31 cellular contexts compared by ENCODE assay signal in genomic region chr18:2186967-2187366, GRCh38.
DNase-seq lines count a peak whose midpoint lies in the region; ATAC-seq and TF ChIP-seq lines count a peak whose summit lies in the region.
"Had no signal": no experiment of that assay in that cellular context is flagged by ENCODE, and none has a peak within 500 bp of the region (broad histone marks: within the 10 kb centered on the region; RNA-seq: fewer than 3 reads in every experiment).

No MANE protein-coding gene starts in this region.

- intact Hi-C loops in PC-3 (cut with micrococcal nuclease), result loop anchor here (2.0 to 5.0 kb wide), 2 partner anchors 40 to 70 kb away; no protein-coding TSS in a partner anchor

- POLR2A ChIA-PET in PC-3 (lab: Charles Lee; ENCODE audit: unreplicated experiment), result interaction anchor here (0.7 kb wide), 1 partner anchor 262 kb away, joined by 3 read pairs; no protein-coding TSS in a partner anchor

- TF ChIP-seq CTCF in LNCaP clone FGC (IDR thresholded peaks at IDR 0.05; ENCODE audit: control insufficient read depth, extremely low read depth, insufficient read depth) (no peak), PC-3 (conservative IDR thresholded peaks at IDR 0.05; ENCODE audit: low read depth, low read length) (no peak), osteoblast (IDR thresholded peaks at IDR 0.05; ENCODE audit: extremely low read depth, low read depth, low read length) (no peak)

- H3K4me1 ChIP-seq in PC-3 (ENCODE audit: insufficient read depth, low read length), result no peaks in the 10 kb centered on the region
- no peaks in the 10 kb centered on the region for H3K4me1 ChIP-seq in osteoblast (ENCODE audit: insufficient read depth, low read length)
- H3K4me1 ChIP-seq: A549; BE2C; BLaER1; BLaER1 treated with 17β-estradiol and CSF1 and Interleukin-3, amounts not matched to agents 10 nM and 100 nM; Caco-2 had no signal

- H3K4me3 ChIP-seq in LNCaP clone FGC (ENCODE audit: low read depth, low read length) (no peak overlapping the region), PC-3 (ENCODE audit: low read length) (no peak overlapping the region), osteoblast (ENCODE audit: insufficient read depth, low read length) (no peak overlapping the region)
- H3K4me3 ChIP-seq: A549; BLaER1; BLaER1 treated with 17β-estradiol and CSF1 and Interleukin-3, amounts not matched to agents 10 nM and 100 nM had no signal

- BruUV-seq in PC-3 (replicated peaks; lab: Mats Ljungman, UMichigan), result no TSS peak

- H3K27ac ChIP-seq in PC-3 (ENCODE audit: low read length), result no peak overlapping the region
- no peak overlapping the region for H3K27ac ChIP-seq in osteoblast (ENCODE audit: low read depth, low read length)
- H3K27ac ChIP-seq: 22Rv1; A549; BLaER1; BLaER1 treated with 17β-estradiol and CSF1 and Interleukin-3, amounts not matched to agents 10 nM and 100 nM; C4-2B had no signal

- H4K20me1 ChIP-seq in PC-3 (ENCODE audit: low read length), result no peaks in the 10 kb centered on the region
- no peaks in the 10 kb centered on the region for H4K20me1 ChIP-seq in osteoblast (ENCODE audit: insufficient read depth, low read length)
- H4K20me1 ChIP-seq: BLaER1; BLaER1 treated with 17β-estradiol and CSF1 and Interleukin-3, amounts not matched to agents 10 nM and 100 nM had no signal

- peak; percentile 90 for ATAC-seq in PC-3
- no peak for ATAC-seq in HG02885 (IDR thresholded peaks at IDR 0.05; ENCODE audit: poor library complexity, unreplicated experiment)
- ATAC-seq: A549; CD8-positive, alpha-beta T cell had no signal

- H3K9ac ChIP-seq in PC-3 (ENCODE audit: low read length), result no peak overlapping the region
- H3K9ac ChIP-seq: BLaER1; BLaER1 treated with 17β-estradiol and CSF1 and Interleukin-3, amounts not matched to agents 10 nM and 100 nM had no signal

- H3K36me3 ChIP-seq in PC-3 (ENCODE audit: low read depth, low read length), result no peaks in the 10 kb centered on the region
- H3K36me3 ChIP-seq in osteoblast (ENCODE audit: insufficient read depth, low read length), result no peaks in the 10 kb centered on the region
- H3K36me3 ChIP-seq: BE2C; BLaER1; BLaER1 treated with 17β-estradiol and CSF1 and Interleukin-3, amounts not matched to agents 10 nM and 100 nM had no signal

- no peak overlapping the region for H2AFZ ChIP-seq in PC-3 (ENCODE audit: low read length)
- no peak overlapping the region for H2AFZ ChIP-seq in osteoblast (ENCODE audit: low read length)

- DNase-seq in LNCaP clone FGC (ENCODE audit: low read depth) (peak; percentile 52), PC-3 (peak; percentile 27), osteoblast (ENCODE audit: insufficient read length, low spot score, missing footprints) (peak; percentile 48), amygdala (lab: John Stamatoyannopoulos, UW) (no peak)
- DNase-seq in activated effector memory CD4-positive, alpha-beta T cell treated with Interleukin-2 at 50 U/mL for 16 hours, result no peak
- DNase-seq: 8988T; ACHN; AML-193; BE2C; C1 segment of cervical spinal cord; Caco-2; Calu3; CD4-positive, alpha-beta memory T cell; CD4-positive, alpha-beta T cell; CD4-positive, CD25-positive, alpha-beta regulatory T cell; CD8-positive, alpha-beta memory T cell; CD8-positive, alpha-beta T cell; COR-L47; DMS 273 treated with DMSO at 0.1 percent for 48 hours; DMS153; DMS53; DMS79; DMS79 treated with DMSO at 0.1 percent for 48 hours; DND-41; EL had no signal

- H3K9me2 ChIP-seq in PC-3 (replicated peaks; ENCODE audit: low read length), result no peaks in the 10 kb centered on the region

- no peak overlapping the region for H3K4me2 ChIP-seq in PC-3 (ENCODE audit: low read length)
- H3K4me2 ChIP-seq in osteoblast (ENCODE audit: insufficient read depth, low read length), result no peak overlapping the region
- H3K4me2 ChIP-seq: A549; BLaER1; BLaER1 treated with 17β-estradiol and CSF1 and Interleukin-3, amounts not matched to agents 10 nM and 100 nM had no signal

- CTCF ChIA-PET in PC-3 (lab: Charles Lee), result interaction anchor here (1.0 kb wide), 1 partner anchor 82 kb away, joined by 3 read pairs; no protein-coding TSS in a partner anchor

- H3K9me3 ChIP-seq in PC-3 (ENCODE audit: low read length) (no peaks in the 10 kb centered on the region), osteoblast (ENCODE audit: low read depth, low read length) (no peaks in the 10 kb centered on the region)
- H3K9me3 ChIP-seq: A549; BE2C; BLaER1; BLaER1 treated with 17β-estradiol and CSF1 and Interleukin-3, amounts not matched to agents 10 nM and 100 nM; Caco-2 had no signal

- H3K79me2 ChIP-seq in PC-3 (ENCODE audit: low read length) (no peaks in the 10 kb centered on the region), osteoblast (ENCODE audit: insufficient read depth, low read length) (no peaks in the 10 kb centered on the region)

- no peaks in the 10 kb centered on the region for H3F3A ChIP-seq in PC-3 (ENCODE audit: low read length, unreplicated experiment)

- H3K27me3 ChIP-seq in PC-3 (ENCODE audit: low read length), result no peaks in the 10 kb centered on the region
- no peaks in the 10 kb centered on the region for H3K27me3 ChIP-seq in osteoblast (ENCODE audit: insufficient read depth, low read length)
- H3K27me3 ChIP-seq: BE2C; BLaER1; BLaER1 treated with 17β-estradiol and CSF1 and Interleukin-3, amounts not matched to agents 10 nM and 100 nM had no signal

Comparison
In these comparisons a context has a peak if more than half of its experiments do, and no peak if none do; other contexts are left out.
1. DNase-seq: peak in LNCaP clone FGC (single experiment), PC-3 (single experiment) and osteoblast (single experiment); none in activated effector memory CD4-positive, alpha-beta T cell treated with Interleukin-2 at 50 U/mL for 16 hours (single experiment) and amygdala (0 of 56).